1 cellular context compared by ENCODE assay signal in genomic region chr6:4865006-4865405, GRCh38.
TF ChIP-seq lines count a peak whose summit lies in the region.
"Not testable (repeated sequence)": the region's sequence is repeated elsewhere in the genome, so short reads cannot be mapped to it uniquely, and the experiment has no call there.

No MANE protein-coding gene starts in this region.

TF ChIP-seq in K562, 482 proteins besides CTCF, POLR2A, EP300 and RAD21 (continued from another document):
- TF ChIP-seq CHAMP1 (IDR thresholded peaks at IDR 0.05) (peak; percentile 96), NR2C1 (IDR thresholded peaks at IDR 0.05) (peak; percentile 52; the same call in 1 of the 2 replicates), NR2C1 (tag; IDR thresholded peaks at IDR 0.05) (0 out of 2 replicates have a peak, but pooled peaks have one; percentile 19), TOE1 (IDR thresholded peaks at IDR 0.05; ENCODE audit: borderline replicate concordance) (peak; percentile 55; the same call in 1 of the 2 replicates), FOXM1 (IDR thresholded peaks at IDR 0.05; ENCODE audit: low read depth) (peak; percentile 72; the same call in 1 of the 2 replicates), CTBP1 (IDR thresholded peaks at IDR 0.05; ENCODE audit: borderline replicate concordance) (peak; percentile 49), BHLHE40 (IDR thresholded peaks at IDR 0.05; ENCODE audit: low read length) (peak; percentile 66), CCNT2 (IDR thresholded peaks at IDR 0.05; ENCODE audit: borderline replicate concordance, extremely low read depth, insufficient read length, low read depth, low read length) (peak; percentile 21), USF1 (CRISPR knock-in tag; IDR thresholded peaks at IDR 0.05) (peak; percentile 62), CBFA2T2 (conservative IDR thresholded peaks at IDR 0.05) (peak; percentile 80), TRIM24 (IDR thresholded peaks at IDR 0.05) (peak; percentile 81 to 88), ZNF318 (IDR thresholded peaks at IDR 0.05; ENCODE audit: borderline replicate concordance in 1 of 2, low read depth in 1 of 2) (peak in 1 of 2 experiments; percentile 80; a peak in 2 of 4 replicates), FOSL1 (tag; conservative IDR thresholded peaks at IDR 0.05) (peak; percentile 88), JUND (IDR thresholded peaks at IDR 0.05; ENCODE audit: borderline replicate concordance, low read depth, low read length) (peak; percentile 66; the same call in 1 of the 2 replicates), CBFA2T3 (IDR thresholded peaks at IDR 0.05) (peak; percentile 74; the same call in 1 of the 2 replicates), FOXK2 (conservative IDR thresholded peaks at IDR 0.05 in 1 of 2, IDR thresholded peaks at IDR 0.05 in 1 of 2; ENCODE audit: low read depth in 2 of 2) (0 out of 4 replicates have a peak, but pooled peaks of 1 of the 2 experiments have one; percentile 33), JUN (IDR thresholded peaks at IDR 0.05; ENCODE audit: borderline replicate concordance, low read depth, low read length) (peak; percentile 81; the same call in 1 of the 2 replicates), NR2C2 (tag; IDR thresholded peaks at IDR 0.05) (0 out of 2 replicates have a peak, but pooled peaks have one; percentile 23), ARID1B (IDR thresholded peaks at IDR 0.05) (peak; percentile 78), ZEB2 (IDR thresholded peaks at IDR 0.05) (peak; percentile 91), NFIC (IDR thresholded peaks at IDR 0.05) (0 out of 2 replicates have a peak, but pooled peaks have one; percentile 15), NFE2 (IDR thresholded peaks at IDR 0.05; ENCODE audit: low read depth) (0 out of 2 replicates have a peak, but pooled peaks have one; percentile 6), LEF1 (IDR thresholded peaks at IDR 0.05) (peak; percentile 19; the same call in 1 of the 2 replicates), SMARCE1 (IDR thresholded peaks at IDR 0.05) (peak; percentile 54; the same call in 1 of the 2 replicates), CEBPG (CRISPR knock-in tag; IDR thresholded peaks at IDR 0.05) (0 out of 2 replicates have a peak, but pooled peaks have one; percentile 26), MYBL2 (IDR thresholded peaks at IDR 0.05; ENCODE audit: low read depth) (peak; percentile 89), TCF3 (CRISPR knock-in tag; IDR thresholded peaks at IDR 0.05) (peak; percentile 40), MTA2 (IDR thresholded peaks at IDR 0.05; ENCODE audit: low read depth) (peak; percentile 45; the same call in 1 of the 2 replicates)
- TF ChIP-seq TOE1 (CRISPR knock-in tag; IDR thresholded peaks at IDR 0.05; ENCODE audit: borderline replicate concordance, low read depth); FOXM1 (CRISPR knock-in tag; IDR thresholded peaks at IDR 0.05; ENCODE audit: low read depth); JUND (tag; IDR thresholded peaks at IDR 0.05; ENCODE audit: borderline replicate concordance, low read depth, low read length); JUN (CRISPR knock-in tag; IDR thresholded peaks at IDR 0.05; ENCODE audit: borderline replicate concordance); NR2C2 (CRISPR knock-in tag; IDR thresholded peaks at IDR 0.05); CEBPG (tag; conservative IDR thresholded peaks at IDR 0.05 in 1 of 2, IDR thresholded peaks at IDR 0.05 in 1 of 2); MYBL2 (CRISPR knock-in tag; IDR thresholded peaks at IDR 0.05; ENCODE audit: borderline replicate concordance): not testable (repeated sequence)
- TF ChIP-seq, protein P1, sequence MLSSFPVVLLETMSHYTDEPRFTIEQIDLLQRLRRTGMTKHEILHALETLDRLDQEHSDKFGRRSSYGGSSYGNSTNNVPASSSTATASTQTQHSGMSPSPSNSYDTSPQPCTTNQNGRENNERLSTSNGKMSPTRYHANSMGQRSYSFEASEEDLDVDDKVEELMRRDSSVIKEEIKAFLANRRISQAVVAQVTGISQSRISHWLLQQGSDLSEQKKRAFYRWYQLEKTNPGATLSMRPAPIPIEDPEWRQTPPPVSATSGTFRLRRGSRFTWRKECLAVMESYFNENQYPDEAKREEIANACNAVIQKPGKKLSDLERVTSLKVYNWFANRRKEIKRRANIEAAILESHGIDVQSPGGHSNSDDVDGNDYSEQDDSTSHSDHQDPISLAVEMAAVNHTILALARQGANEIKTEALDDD (IDR thresholded peaks at IDR 0.05): peak; percentile 36; the same call in 1 of the 2 replicates
- TF ChIP-seq, protein P2, sequence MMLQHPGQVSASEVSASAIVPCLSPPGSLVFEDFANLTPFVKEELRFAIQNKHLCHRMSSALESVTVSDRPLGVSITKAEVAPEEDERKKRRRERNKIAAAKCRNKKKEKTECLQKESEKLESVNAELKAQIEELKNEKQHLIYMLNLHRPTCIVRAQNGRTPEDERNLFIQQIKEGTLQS (IDR thresholded peaks at IDR 0.05): peak; percentile 91
- TF ChIP-seq, protein P2 (CRISPR knock-in tag; conservative IDR thresholded peaks at IDR 0.05): not testable (repeated sequence)
